In genomic region chr15:23387791-23388190, GRCh38 we compare ENCODE assay signal across 2 cellular contexts.
A peak's percentile ranks its signal among the peaks of the same experiment; 100 is the strongest.
TF ChIP-seq lines count a peak whose summit lies in the region.

No MANE protein-coding gene starts in this region.

TF ChIP-seq in HepG2, 621 proteins besides CTCF, POLR2A, EP300 and RAD21:
- TF ChIP-seq PRMT3 (CRISPR knock-in tag; IDR thresholded peaks at IDR 0.05; ENCODE audit: borderline replicate concordance, low read depth) (no peak), THAP9 (CRISPR knock-in tag; IDR thresholded peaks at IDR 0.05; ENCODE audit: borderline replicate concordance) (no peak), GPBP1L1 (CRISPR knock-in tag; IDR thresholded peaks at IDR 0.05) (no peak), SMC3 (IDR thresholded peaks at IDR 0.05; ENCODE audit: low read length) (no peak), MAFK (conservative IDR thresholded peaks at IDR 0.05 in 1 of 2, IDR thresholded peaks at IDR 0.05 in 1 of 2; ENCODE audit: low read length in 2 of 2) (peak in 1 of 2 experiments; percentile 50; a peak in 3 of 4 replicates), ZBTB10 (CRISPR knock-in tag; IDR thresholded peaks at IDR 0.05; ENCODE audit: borderline replicate concordance) (no peak), SNAPC5 (CRISPR knock-in tag; IDR thresholded peaks at IDR 0.05; ENCODE audit: borderline replicate concordance) (no peak), HINFP (CRISPR knock-in tag; IDR thresholded peaks at IDR 0.05; ENCODE audit: low read depth) (no peak), BATF2 (CRISPR knock-in tag; IDR thresholded peaks at IDR 0.05) (no peak), SAP130 (CRISPR knock-in tag; IDR thresholded peaks at IDR 0.05; ENCODE audit: low read depth) (no peak), ZNF780A (CRISPR knock-in tag; IDR thresholded peaks at IDR 0.05) (no peak), FOSL2 (CRISPR knock-in tag; IDR thresholded peaks at IDR 0.05) (no peak), MAFF (IDR thresholded peaks at IDR 0.05; ENCODE audit: low read depth, low read length) (0 out of 2 replicates have a peak, but pooled peaks have one; percentile 3), BRCA1 (CRISPR knock-in tag; IDR thresholded peaks at IDR 0.05) (no peak), ZBTB21 (CRISPR knock-in tag; IDR thresholded peaks at IDR 0.05) (no peak)

TF ChIP-seq in GM23338, 12 proteins besides CTCF, POLR2A, EP300 and RAD21:
- TF ChIP-seq ZNF462 (CRISPR knock-in tag; IDR thresholded peaks at IDR 0.05) (no peak), POLR2AphosphoS5 (IDR thresholded peaks at IDR 0.05; ENCODE audit: low read depth) (no peak), EZH2phosphoT487 (IDR thresholded peaks at IDR 0.05; ENCODE audit: unreplicated experiment) (no peak), ETS1 (IDR thresholded peaks at IDR 0.05) (no peak), JUNB (IDR thresholded peaks at IDR 0.05; ENCODE audit: unreplicated experiment) (no peak), ZNF114 (CRISPR knock-in tag; IDR thresholded peaks at IDR 0.05) (no peak), STAT1 (IDR thresholded peaks at IDR 0.05; ENCODE audit: unreplicated experiment) (no peak), CREB1 (CRISPR knock-in tag; IDR thresholded peaks at IDR 0.05; ENCODE audit: low read depth) (no peak), EZH2 (IDR thresholded peaks at IDR 0.05; ENCODE audit: low read depth, unreplicated experiment) (no peak), REST (IDR thresholded peaks at IDR 0.05; ENCODE audit: unreplicated experiment) (no peak), NANOG (IDR thresholded peaks at IDR 0.05; ENCODE audit: borderline replicate concordance) (no peak), ZNF331 (CRISPR knock-in tag; IDR thresholded peaks at IDR 0.05; ENCODE audit: low read depth) (no peak)
